Comparison of ENCODE assay signal across 19 cellular contexts in genomic region chr16:556479-557173, GRCh38.
DNase-seq lines count a peak whose midpoint lies in the region; TF ChIP-seq lines count a peak whose summit lies in the region.
"Had no signal": no experiment of that assay in that cellular context is flagged by ENCODE, and none has a peak within 500 bp of the region (broad histone marks: within the 10 kb centered on the region; RNA-seq: fewer than 3 reads in every experiment).

No MANE protein-coding gene starts in this region.

- TF ChIP-seq CTCF in GM13976 (IDR thresholded peaks at IDR 0.05; ENCODE audit: borderline replicate concordance, control extremely low read depth, extremely low read depth, insufficient read depth, missing control alignments) = no peak

- DNase-seq in NCI-H82 (lab: John Stamatoyannopoulos, UW) (peak; percentile 35), NCI-H82 treated with DMSO at 0.1 percent for 48 hours (lab: John Stamatoyannopoulos, UW; ENCODE audit: unreplicated experiment) (no peak), GM13976 (ENCODE audit: low spot score) (peak; percentile 44), cerebellar cortex (ENCODE audit: low spot score) (peak; percentile 53), retina (peak; percentile 86), kidney tubule cell (ENCODE audit: low spot score) (no peak)
- no peak for DNase-seq in stimulated activated naive CD4-positive, alpha-beta T cell (lab: John Stamatoyannopoulos, UW)
- DNase-seq: 8988T; CD4-positive, CD25-positive, alpha-beta regulatory T cell; HCEC 1CT; NCI-H1092 treated with DMSO at 0.1 percent for 48 hours; NCI-H1436; NCI-H187; NCI-H2081 treated with DMSO at 0.1 percent for 48 hours; NCI-H2171; NCI-H345; NCI-H510A treated with DMSO at 0.1 percent for 48 hours; RPMI8226; SHP77 treated with DMSO at 0.1 percent for 48 hours had no signal

- in situ Hi-C loops in GM13976 (cut with MboI; ENCODE audit: low sequenced_read_pairs, unreplicated experiment) = no loop called here

Comparison
In these comparisons a context has a peak if more than half of its experiments do, and no peak if none do; other contexts are left out.
1. DNase-seq: peak in NCI-H82 (single experiment), GM13976 (single experiment), cerebellar cortex (single experiment) and retina (single experiment); none in NCI-H82 treated with DMSO at 0.1 percent for 48 hours (single experiment), kidney tubule cell (single experiment) and stimulated activated naive CD4-positive, alpha-beta T cell (0 of 6).